In the genomic region with DNA sequence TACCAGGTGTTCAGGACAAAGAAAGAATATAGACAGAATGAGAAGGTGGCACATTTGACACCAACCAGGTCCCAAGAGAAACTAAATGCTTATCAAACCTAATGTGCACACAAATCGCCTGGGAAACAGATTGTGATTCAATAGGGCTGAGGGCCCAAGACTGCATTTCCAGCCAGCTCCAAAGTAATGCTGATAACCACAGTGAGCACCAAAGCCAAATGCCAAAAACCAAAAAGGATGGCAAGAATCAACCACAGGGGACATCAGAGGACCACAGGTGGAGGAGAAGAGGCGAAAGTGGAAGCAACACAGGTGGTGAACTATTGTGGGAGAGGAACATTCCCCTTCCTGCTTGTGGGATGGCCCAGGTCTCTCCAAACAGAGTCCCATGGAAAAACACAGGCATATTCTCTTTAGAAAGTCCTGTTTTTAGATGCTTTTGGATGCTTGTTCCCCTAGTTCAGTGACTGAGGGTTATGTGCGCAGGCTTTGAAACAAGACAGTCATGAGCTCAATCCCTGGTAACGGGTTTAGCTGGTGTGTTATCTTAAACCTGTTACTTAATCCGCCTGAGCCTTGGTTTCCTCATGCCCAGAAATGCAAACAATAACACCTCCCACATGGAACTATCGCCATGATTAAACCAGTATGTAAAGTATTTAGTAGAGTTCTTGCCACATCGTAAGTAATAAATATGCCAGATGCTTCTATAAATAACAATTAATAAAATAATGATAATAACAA, we compare ENCODE assay signal across 1 cellular context.
TF ChIP-seq lines count a peak whose summit lies in the region.

No MANE protein-coding gene starts in this region.

TF ChIP-seq in GM23338, 12 proteins besides CTCF, POLR2A, EP300 and RAD21 (continued from another document):
- TF ChIP-seq, protein P1, sequence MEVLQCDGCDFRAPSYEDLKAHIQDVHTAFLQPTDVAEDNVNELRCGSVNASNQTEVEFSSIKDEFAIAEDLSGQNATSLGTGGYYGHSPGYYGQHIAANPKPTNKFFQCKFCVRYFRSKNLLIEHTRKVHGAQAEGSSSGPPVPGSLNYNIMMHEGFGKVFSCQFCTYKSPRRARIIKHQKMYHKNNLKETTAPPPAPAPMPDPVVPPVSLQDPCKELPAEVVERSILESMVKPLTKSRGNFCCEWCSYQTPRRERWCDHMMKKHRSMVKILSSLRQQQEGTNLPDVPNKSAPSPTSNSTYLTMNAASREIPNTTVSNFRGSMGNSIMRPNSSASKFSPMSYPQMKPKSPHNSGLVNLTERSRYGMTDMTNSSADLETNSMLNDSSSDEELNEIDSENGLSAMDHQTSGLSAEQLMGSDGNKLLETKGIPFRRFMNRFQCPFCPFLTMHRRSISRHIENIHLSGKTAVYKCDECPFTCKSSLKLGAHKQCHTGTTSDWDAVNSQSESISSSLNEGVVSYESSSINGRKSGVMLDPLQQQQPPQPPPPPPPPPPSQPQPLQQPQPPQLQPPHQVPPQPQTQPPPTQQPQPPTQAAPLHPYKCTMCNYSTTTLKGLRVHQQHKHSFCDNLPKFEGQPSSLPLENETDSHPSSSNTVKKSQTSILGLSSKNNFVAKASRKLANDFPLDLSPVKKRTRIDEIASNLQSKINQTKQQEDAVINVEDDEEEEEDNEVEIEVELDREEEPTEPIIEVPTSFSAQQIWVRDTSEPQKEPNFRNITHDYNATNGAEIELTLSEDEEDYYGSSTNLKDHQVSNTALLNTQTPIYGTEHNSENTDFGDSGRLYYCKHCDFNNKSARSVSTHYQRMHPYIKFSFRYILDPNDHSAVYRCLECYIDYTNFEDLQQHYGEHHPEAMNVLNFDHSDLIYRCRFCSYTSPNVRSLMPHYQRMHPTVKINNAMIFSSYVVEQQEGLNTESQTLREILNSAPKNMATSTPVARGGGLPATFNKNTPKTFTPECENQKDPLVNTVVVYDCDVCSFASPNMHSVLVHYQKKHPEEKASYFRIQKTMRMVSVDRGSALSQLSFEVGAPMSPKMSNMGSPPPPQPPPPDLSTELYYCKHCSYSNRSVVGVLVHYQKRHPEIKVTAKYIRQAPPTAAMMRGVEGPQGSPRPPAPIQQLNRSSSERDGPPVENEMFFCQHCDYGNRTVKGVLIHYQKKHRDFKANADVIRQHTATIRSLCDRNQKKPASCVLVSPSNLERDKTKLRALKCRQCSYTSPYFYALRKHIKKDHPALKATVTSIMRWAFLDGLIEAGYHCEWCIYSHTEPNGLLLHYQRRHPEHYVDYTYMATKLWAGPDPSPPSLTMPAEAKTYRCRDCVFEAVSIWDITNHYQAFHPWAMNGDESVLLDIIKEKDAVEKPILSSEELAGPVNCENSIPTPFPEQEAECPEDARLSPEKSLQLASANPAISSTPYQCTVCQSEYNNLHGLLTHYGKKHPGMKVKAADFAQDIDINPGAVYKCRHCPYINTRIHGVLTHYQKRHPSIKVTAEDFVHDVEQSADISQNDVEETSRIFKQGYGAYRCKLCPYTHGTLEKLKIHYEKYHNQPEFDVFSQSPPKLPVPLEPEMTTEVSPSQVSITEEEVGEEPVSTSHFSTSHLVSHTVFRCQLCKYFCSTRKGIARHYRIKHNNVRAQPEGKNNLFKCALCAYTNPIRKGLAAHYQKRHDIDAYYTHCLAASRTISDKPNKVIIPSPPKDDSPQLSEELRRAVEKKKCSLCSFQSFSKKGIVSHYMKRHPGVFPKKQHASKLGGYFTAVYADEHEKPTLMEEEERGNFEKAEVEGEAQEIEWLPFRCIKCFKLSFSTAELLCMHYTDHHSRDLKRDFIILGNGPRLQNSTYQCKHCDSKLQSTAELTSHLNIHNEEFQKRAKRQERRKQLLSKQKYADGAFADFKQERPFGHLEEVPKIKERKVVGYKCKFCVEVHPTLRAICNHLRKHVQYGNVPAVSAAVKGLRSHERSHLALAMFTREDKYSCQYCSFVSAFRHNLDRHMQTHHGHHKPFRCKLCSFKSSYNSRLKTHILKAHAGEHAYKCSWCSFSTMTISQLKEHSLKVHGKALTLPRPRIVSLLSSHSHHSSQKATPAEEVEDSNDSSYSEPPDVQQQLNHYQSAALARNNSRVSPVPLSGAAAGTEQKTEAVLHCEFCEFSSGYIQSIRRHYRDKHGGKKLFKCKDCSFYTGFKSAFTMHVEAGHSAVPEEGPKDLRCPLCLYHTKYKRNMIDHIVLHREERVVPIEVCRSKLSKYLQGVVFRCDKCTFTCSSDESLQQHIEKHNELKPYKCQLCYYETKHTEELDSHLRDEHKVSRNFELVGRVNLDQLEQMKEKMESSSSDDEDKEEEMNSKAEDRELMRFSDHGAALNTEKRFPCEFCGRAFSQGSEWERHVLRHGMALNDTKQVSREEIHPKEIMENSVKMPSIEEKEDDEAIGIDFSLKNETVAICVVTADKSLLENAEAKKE (CRISPR knock-in tag; IDR thresholded peaks at IDR 0.05) = no peak
- no peak for TF ChIP-seq STAT1 (IDR thresholded peaks at IDR 0.05; ENCODE audit: unreplicated experiment)
- TF ChIP-seq, protein P2, sequence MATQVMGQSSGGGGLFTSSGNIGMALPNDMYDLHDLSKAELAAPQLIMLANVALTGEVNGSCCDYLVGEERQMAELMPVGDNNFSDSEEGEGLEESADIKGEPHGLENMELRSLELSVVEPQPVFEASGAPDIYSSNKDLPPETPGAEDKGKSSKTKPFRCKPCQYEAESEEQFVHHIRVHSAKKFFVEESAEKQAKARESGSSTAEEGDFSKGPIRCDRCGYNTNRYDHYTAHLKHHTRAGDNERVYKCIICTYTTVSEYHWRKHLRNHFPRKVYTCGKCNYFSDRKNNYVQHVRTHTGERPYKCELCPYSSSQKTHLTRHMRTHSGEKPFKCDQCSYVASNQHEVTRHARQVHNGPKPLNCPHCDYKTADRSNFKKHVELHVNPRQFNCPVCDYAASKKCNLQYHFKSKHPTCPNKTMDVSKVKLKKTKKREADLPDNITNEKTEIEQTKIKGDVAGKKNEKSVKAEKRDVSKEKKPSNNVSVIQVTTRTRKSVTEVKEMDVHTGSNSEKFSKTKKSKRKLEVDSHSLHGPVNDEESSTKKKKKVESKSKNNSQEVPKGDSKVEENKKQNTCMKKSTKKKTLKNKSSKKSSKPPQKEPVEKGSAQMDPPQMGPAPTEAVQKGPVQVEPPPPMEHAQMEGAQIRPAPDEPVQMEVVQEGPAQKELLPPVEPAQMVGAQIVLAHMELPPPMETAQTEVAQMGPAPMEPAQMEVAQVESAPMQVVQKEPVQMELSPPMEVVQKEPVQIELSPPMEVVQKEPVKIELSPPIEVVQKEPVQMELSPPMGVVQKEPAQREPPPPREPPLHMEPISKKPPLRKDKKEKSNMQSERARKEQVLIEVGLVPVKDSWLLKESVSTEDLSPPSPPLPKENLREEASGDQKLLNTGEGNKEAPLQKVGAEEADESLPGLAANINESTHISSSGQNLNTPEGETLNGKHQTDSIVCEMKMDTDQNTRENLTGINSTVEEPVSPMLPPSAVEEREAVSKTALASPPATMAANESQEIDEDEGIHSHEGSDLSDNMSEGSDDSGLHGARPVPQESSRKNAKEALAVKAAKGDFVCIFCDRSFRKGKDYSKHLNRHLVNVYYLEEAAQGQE (IDR thresholded peaks at IDR 0.05; ENCODE audit: unreplicated experiment) = no peak
- no peak for TF ChIP-seq EZH2 (IDR thresholded peaks at IDR 0.05; ENCODE audit: low read depth, unreplicated experiment)
- TF ChIP-seq POLR2AphosphoS5 (IDR thresholded peaks at IDR 0.05; ENCODE audit: low read depth) = no peak
- TF ChIP-seq EZH2phosphoT487 (IDR thresholded peaks at IDR 0.05; ENCODE audit: unreplicated experiment) = no peak
- TF ChIP-seq ZNF114 (CRISPR knock-in tag; IDR thresholded peaks at IDR 0.05) = no peak
